ENCODE assay signal across 1 cellular context in the genomic region with DNA sequence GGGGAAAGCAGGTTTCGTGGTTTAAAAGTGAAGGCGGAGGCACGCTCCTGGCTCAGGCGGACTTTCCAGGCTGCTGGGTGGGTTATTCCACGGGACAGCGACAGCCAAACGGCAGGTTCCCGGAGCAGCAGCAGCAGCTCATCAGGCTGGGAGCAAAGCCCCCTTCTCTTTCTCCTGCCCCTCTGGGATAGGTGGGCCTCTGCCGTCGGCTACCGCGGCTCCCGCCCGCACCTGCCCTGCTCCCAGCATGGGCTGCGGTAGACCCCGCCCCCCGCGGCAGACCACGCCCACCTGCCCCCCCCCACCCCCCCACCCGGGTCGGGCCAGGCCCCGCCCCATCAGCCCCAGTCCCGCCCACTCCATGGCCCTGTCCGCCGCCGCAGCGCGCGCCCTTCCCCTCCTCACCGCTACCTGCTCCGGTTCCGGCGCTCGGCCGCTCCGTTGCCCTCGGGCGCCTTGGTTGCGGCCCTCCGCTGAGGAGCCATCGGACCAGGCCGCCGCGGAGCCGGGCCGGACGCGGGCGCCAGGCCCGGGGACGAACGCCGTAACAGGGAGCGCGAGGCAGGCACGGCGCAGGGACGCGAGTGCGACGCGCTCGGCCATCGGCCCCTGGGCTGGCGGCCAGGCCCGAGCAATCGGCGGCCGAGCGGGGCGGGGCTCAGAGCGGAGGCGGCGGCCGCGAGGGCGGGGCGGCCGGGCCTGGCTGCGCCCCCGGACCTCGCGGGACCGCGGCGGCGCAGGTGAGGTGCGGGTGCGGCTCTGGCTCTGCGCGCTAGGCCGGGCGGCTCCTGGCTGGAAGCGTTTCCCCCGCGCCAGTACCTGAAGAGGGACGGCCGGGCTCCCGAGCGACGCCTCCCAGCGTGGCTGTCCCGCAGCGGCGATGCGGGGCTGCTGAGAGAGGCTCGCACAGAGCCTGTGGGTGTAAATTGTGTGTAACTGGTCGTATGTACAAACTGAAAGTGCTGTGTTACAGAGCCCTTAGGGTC.
TF ChIP-seq lines count a peak whose summit lies in the region.

Gene HEXD, plus strand, starts transcription at position 347 of the 986 bp plus-strand sequence. CDS start 1,453 bp downstream, outside the sequence.
A gene with protein sequence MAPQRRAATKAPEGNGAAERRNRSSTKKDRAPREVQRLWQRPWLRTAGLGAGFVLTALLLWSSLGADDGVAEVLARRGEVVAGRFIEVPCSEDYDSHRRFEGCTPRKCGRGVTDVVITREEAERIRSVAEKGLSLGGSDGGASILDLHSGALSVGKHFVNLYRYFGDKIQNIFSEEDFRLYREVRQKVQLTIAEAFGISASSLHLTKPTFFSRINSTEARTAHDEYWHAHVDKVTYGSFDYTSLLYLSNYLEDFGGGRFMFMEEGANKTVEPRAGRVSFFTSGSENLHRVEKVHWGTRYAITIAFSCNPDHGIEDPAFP (minus strand): TSS at position 586 of the 986 bp plus-strand sequence. CDS start 101 bp downstream, at position 485.

TF ChIP-seq in SK-N-SH treated with all-trans-retinoic acid at 6 μM for 48 hours, 23 proteins besides CTCF, POLR2A, EP300 and RAD21 (continued from another document):
- TF ChIP-seq ISL1 (CRISPR knock-in tag; IDR thresholded peaks at IDR 0.05) (no peak), TCF4 (CRISPR knock-in tag; IDR thresholded peaks at IDR 0.05; ENCODE audit: borderline replicate concordance) (no peak), CSDC2 (CRISPR knock-in tag; IDR thresholded peaks at IDR 0.05) (0 out of 2 replicates have a peak, but pooled peaks have one; percentile 49), ZFP30 (CRISPR knock-in tag; IDR thresholded peaks at IDR 0.05) (no peak), GLIS3 (CRISPR knock-in tag; IDR thresholded peaks at IDR 0.05) (no peak), SNAI2 (CRISPR knock-in tag; IDR thresholded peaks at IDR 0.05) (peak; percentile 78; the same call in 1 of the 2 replicates)
